In genomic region chr17:42748202-42748905, GRCh38 we compare ENCODE assay signal across 1 cellular context.
TF ChIP-seq lines count a peak whose summit lies in the region.

No MANE protein-coding gene starts in this region.

TF ChIP-seq in HepG2, 621 proteins besides CTCF, POLR2A, EP300 and RAD21:
- peak; percentile 14; the same call in 1 of the 2 replicates for TF ChIP-seq PPARG (CRISPR knock-in tag; conservative IDR thresholded peaks at IDR 0.05)
- no peak for TF ChIP-seq GATAD2A (CRISPR knock-in tag; IDR thresholded peaks at IDR 0.05)
- TF ChIP-seq THRA (CRISPR knock-in tag; IDR thresholded peaks at IDR 0.05; ENCODE audit: borderline replicate concordance) = no peak
- TF ChIP-seq CEBPG (CRISPR knock-in tag; IDR thresholded peaks at IDR 0.05) = peak; percentile 68
- TF ChIP-seq ZNF614 (CRISPR knock-in tag; IDR thresholded peaks at IDR 0.05; ENCODE audit: borderline replicate concordance) = 0 out of 2 replicates have a peak, but pooled peaks have one; percentile 5
- TF ChIP-seq ZFP82 (CRISPR knock-in tag; IDR thresholded peaks at IDR 0.05; ENCODE audit: borderline replicate concordance) = no peak
- TF ChIP-seq, protein P1, sequence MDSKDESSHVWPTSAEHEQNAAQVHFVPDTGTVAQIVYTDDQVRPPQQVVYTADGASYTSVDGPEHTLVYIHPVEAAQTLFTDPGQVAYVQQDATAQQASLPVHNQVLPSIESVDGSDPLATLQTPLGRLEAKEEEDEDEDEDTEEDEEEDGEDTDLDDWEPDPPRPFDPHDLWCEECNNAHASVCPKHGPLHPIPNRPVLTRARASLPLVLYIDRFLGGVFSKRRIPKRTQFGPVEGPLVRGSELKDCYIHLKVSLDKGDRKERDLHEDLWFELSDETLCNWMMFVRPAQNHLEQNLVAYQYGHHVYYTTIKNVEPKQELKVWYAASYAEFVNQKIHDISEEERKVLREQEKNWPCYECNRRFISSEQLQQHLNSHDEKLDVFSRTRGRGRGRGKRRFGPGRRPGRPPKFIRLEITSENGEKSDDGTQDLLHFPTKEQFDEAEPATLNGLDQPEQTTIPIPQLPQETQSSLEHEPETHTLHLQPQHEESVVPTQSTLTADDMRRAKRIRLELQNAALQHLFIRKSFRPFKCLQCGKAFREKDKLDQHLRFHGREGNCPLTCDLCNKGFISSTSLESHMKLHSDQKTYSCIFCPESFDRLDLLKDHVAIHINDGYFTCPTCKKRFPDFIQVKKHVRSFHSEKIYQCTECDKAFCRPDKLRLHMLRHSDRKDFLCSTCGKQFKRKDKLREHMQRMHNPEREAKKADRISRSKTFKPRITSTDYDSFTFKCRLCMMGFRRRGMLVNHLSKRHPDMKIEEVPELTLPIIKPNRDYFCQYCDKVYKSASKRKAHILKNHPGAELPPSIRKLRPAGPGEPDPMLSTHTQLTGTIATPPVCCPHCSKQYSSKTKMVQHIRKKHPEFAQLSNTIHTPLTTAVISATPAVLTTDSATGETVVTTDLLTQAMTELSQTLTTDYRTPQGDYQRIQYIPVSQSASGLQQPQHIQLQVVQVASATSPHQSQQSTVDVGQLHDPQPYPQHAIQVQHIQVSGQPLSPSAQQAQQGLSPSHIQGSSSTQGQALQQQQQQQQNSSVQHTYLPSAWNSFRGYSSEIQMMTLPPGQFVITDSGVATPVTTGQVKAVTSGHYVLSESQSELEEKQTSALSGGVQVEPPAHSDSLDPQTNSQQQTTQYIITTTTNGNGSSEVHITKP (CRISPR knock-in tag; IDR thresholded peaks at IDR 0.05; ENCODE audit: low read depth) = no peak
- TF ChIP-seq HNRNPK (IDR thresholded peaks at IDR 0.05; ENCODE audit: low read depth, low read length, poor library complexity, severe bottlenecking) = no peak
- TF ChIP-seq ZNF883 (CRISPR knock-in tag; IDR thresholded peaks at IDR 0.05; ENCODE audit: not compliant biosample characterization) = no peak
- TF ChIP-seq, protein P2, sequence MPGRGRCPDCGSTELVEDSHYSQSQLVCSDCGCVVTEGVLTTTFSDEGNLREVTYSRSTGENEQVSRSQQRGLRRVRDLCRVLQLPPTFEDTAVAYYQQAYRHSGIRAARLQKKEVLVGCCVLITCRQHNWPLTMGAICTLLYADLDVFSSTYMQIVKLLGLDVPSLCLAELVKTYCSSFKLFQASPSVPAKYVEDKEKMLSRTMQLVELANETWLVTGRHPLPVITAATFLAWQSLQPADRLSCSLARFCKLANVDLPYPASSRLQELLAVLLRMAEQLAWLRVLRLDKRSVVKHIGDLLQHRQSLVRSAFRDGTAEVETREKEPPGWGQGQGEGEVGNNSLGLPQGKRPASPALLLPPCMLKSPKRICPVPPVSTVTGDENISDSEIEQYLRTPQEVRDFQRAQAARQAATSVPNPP (CRISPR knock-in tag; IDR thresholded peaks at IDR 0.05) = no peak
- TF ChIP-seq RBM39 (IDR thresholded peaks at IDR 0.05; ENCODE audit: low read depth, low read length, poor library complexity, severe bottlenecking) = no peak
- no peak for TF ChIP-seq ZNF761 (CRISPR knock-in tag; conservative IDR thresholded peaks at IDR 0.05)
- no peak for TF ChIP-seq HOXA5 (CRISPR knock-in tag; IDR thresholded peaks at IDR 0.05)
- 0 out of 2 replicates have a peak, but pooled peaks have one; percentile 17 for TF ChIP-seq TGIF2 (CRISPR knock-in tag; IDR thresholded peaks at IDR 0.05)
- 0 out of 2 replicates have a peak, but pooled peaks have one; percentile 57 for TF ChIP-seq ZNF670 (CRISPR knock-in tag; IDR thresholded peaks at IDR 0.05; ENCODE audit: borderline replicate concordance)
- peak; percentile 91 for TF ChIP-seq CEBPB (IDR thresholded peaks at IDR 0.05; ENCODE audit: borderline replicate concordance, low read depth, low read length)
TF ChIP-seq in HepG2: peak in this region for 6.
